In genomic region chr2:85828725-85829124, GRCh38 we compare ENCODE assay signal across 2 cellular contexts.
TF ChIP-seq lines count a peak whose summit lies in the region.

No MANE protein-coding gene starts in this region.

TF ChIP-seq in A549, 52 proteins besides CTCF, POLR2A, EP300 and RAD21:
- TF ChIP-seq ELK1 (IDR thresholded peaks at IDR 0.05; ENCODE audit: low read depth, low read length): no peak

TF ChIP-seq in IMR-90, 13 proteins besides CTCF, POLR2A, EP300 and RAD21:
- no peak for TF ChIP-seq USF2 (IDR thresholded peaks at IDR 0.05; ENCODE audit: low read depth, low read length)
TF ChIP-seq in IMR-90: peak in this region for 0.
